ENCODE assay signal across 8 cellular contexts in the genomic region with DNA sequence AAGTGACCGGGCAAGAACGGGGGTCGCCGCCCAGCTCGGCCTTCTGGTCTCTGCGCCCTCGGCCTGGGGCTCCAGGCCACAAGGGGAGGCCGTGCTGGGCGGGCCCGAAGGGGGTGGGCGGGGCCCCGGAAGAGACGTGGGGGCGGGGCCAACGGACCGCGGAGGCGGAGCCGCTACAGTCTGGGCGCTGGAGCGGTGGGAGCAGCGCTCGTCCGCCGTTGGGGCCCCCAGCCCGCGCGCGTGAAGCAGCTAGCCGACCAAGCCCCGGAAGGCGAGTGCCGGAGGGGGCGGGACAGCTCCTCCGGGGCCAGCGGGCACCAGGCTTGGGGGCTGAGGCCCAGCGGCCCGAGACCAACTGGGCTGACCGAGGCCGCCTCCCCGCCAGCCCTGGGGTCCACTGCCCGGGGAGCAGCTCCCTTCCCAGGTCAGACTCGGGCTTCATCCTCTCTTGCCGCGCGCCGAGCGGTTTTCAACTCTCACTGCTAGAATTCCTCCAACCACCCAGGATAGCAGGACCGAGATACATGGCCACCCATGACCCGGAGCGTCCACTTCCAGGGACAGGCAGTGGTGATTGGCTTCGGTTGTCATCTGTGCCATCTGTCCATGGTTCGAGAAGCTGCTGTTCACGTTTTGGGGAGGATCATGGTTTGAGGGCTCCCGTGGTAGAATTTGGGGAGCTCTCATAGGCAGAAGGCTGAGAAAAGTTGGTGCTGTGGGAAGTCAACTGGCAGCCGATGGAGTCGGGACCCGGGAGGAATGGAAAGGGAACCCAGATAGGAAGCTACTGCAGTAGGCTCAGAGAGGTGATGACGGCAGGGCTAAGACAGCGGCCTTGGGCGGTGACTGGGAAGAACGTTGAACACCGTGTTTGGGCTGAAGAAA. TPM values are rescaled to one million over a fixed set of nuclear protein-coding genes. Genes with fewer than 3 reads are reported as not detected.
DNase-seq lines count a peak whose midpoint lies in the region; ATAC-seq and TF ChIP-seq lines count a peak whose summit lies in the region.

No MANE protein-coding gene starts in this region.

- DNase-seq in DMS 273 (lab: John Stamatoyannopoulos, UW; ENCODE audit: unreplicated experiment) (peak; percentile 91), IMR-90 (peak; percentile 61), SHP77 (lab: John Stamatoyannopoulos, UW) (peak; percentile 76 to 89), activated gamma-delta T cell treated with Interleukin-2 at 50 U/mL for 16 hours (peak; percentile 79), foreskin fibroblast (peak; percentile 55 to 84)
- peak; percentile 77 to 80 for DNase-seq in stimulated activated naive CD8-positive, alpha-beta T cell treated with anti-CD3 and anti-CD28 coated beads, Interleukin-15, amount 100 ng/mL, for 72 hours

- CTCF ChIA-PET in IMR-90 (lab: Yijun Ruan, JAX) = interaction anchor here (0.7 to 0.9 kb wide), 2 partner anchors 10 to 158 kb away, joined by 3 read pairs; no protein-coding TSS in a partner anchor

- H2AFZ ChIP-seq in IMR-90 (replicated peaks; ENCODE audit: low read length, poor library complexity) (peak overlapping the region; percentile 97), neural cell (ENCODE audit: low read depth, low read length) (no peak overlapping the region)

- no peaks in the 10 kb centered on the region for H3K9me2 ChIP-seq in neural cell (ENCODE audit: insufficient read depth, low read length)

- peak overlapping the region; percentile 93 for H2AK9ac ChIP-seq in IMR-90 (replicated peaks; ENCODE audit: low read depth, low read length, poor library complexity)

- TF ChIP-seq EP300 in neural cell (conservative IDR thresholded peaks at IDR 0.05; ENCODE audit: poor library complexity, severe bottlenecking) = no peak

- peak overlapping the region; percentile 79; the same call in 2 of the 3 replicates for H2BK15ac ChIP-seq in IMR-90 (ENCODE audit: low read depth, low read length)

- peak overlapping the region; percentile 93 for H4K91ac ChIP-seq in IMR-90 (ENCODE audit: insufficient read depth, low read depth, low read length)

- ATAC-seq in GM21515 (IDR thresholded peaks at IDR 0.05; ENCODE audit: unreplicated experiment) (peak; percentile 85), IMR-90 (ENCODE audit: low read depth) (peak; percentile 98)
- peak; percentile 96 for ATAC-seq in stimulated activated naive CD8-positive, alpha-beta T cell treated with anti-CD3 and anti-CD28 coated beads, Interleukin-15, amount 100 ng/mL, for 72 hours

- intact Hi-C loops in IMR-90 (cut with micrococcal nuclease) = loop anchor here (1.0 kb wide), 1 partner anchor 42 kb away; no protein-coding TSS in a partner anchor

- peaks cover 8% of the 10 kb centered on the region for H3K4me1 ChIP-seq in IMR-90 (ENCODE audit: control insufficient read depth, insufficient read depth, low read length)

- peak overlapping the region; percentile 79 for H2BK120ac ChIP-seq in IMR-90 (ENCODE audit: low read depth, low read length)

- peaks cover 43% of the 10 kb centered on the region for H3K4me1 Mint-ChIP-seq in stimulated activated naive CD8-positive, alpha-beta T cell treated with anti-CD3 and anti-CD28 coated beads, Interleukin-15, amount 100 ng/mL, for 72 hours

- no peaks in the 10 kb centered on the region for H3K27me3 Mint-ChIP-seq in stimulated activated naive CD8-positive, alpha-beta T cell treated with anti-CD3 and anti-CD28 coated beads, Interleukin-15, amount 100 ng/mL, for 72 hours

- H3K4ac ChIP-seq in IMR-90 (ENCODE audit: low read depth, low read length) = peak overlapping the region; percentile 94

- peak overlapping the region; percentile 70 for H3K9ac ChIP-seq in IMR-90 (ENCODE audit: low read depth, low read length)
- no peak overlapping the region for H3K9ac ChIP-seq in neural cell (ENCODE audit: low read length)

- TF ChIP-seq POLR2A in IMR-90 (IDR thresholded peaks at IDR 0.05; ENCODE audit: low read depth, low read length) = peak; percentile 49; the same call in 1 of the 2 replicates

- no peaks in the 10 kb centered on the region for H3F3A ChIP-seq in neural cell (ENCODE audit: insufficient read depth, low read length, poor library complexity, severe bottlenecking)

- no TSS peak for BruUV-seq in IMR-90 (replicated peaks; lab: Mats Ljungman, UMichigan)

- H3K56ac ChIP-seq in IMR-90 (ENCODE audit: extremely low read depth, insufficient read depth, low read length) = peak overlapping the region; percentile 54; the same call in 1 of the 2 replicates

- TF ChIP-seq RAD21 in IMR-90 (IDR thresholded peaks at IDR 0.05; ENCODE audit: low read length) = no peak
- no peak for TF ChIP-seq RAD21 in neural cell (conservative IDR thresholded peaks at IDR 0.05)

- peak overlapping the region; percentile 94 for H4K5ac ChIP-seq in IMR-90 (ENCODE audit: low read depth, low read length)

- H3K18ac ChIP-seq in IMR-90 (ENCODE audit: low read depth, low read length) = peak overlapping the region; percentile 65

- in situ Hi-C loops in IMR-90 (cut with MboI; ENCODE audit: low sequenced_read_pairs) = no loop called here

- peak overlapping the region; percentile 90 for H2AK5ac ChIP-seq in IMR-90 (ENCODE audit: low read depth, low read length)

- H3K27me3 ChIP-seq in IMR-90 (ENCODE audit: control insufficient read depth, insufficient read depth, low read length) (no peaks in the 10 kb centered on the region), neural cell (ENCODE audit: insufficient read depth, low read depth, low read length) (peaks cover 4% of the 10 kb centered on the region)

- H3K4me3 ChIP-seq in IMR-90 (ENCODE audit: insufficient read depth, low read depth, low read length) (peak overlapping the region; percentile 49), foreskin fibroblast (ENCODE audit: low read depth in 1 of 2, low read length in 2 of 2) (peak overlapping the region; percentile 54 to 79), neural cell (ENCODE audit: low read length) (peak overlapping the region; percentile 59)

- peak overlapping the region; percentile 96 for H3K14ac ChIP-seq in IMR-90 (replicated peaks; ENCODE audit: low read depth, low read length)

- H3K79me2 ChIP-seq in neural cell (replicated peaks; ENCODE audit: insufficient read depth, low read length) = no peaks in the 10 kb centered on the region

- H2BK20ac ChIP-seq in IMR-90 (ENCODE audit: low read depth, low read length) = peak overlapping the region; percentile 12

- H2BK5ac ChIP-seq in IMR-90 (ENCODE audit: low read depth, low read length, poor library complexity, severe bottlenecking) = peak overlapping the region; percentile 61

- dilution Hi-C loops in IMR-90 (cut with HindIII; ENCODE audit: low sequenced_read_pairs, unreplicated experiment) = no loop called here

- peak overlapping the region; percentile 84 to 96 for H4K8ac ChIP-seq in IMR-90 (ENCODE audit: low read depth in 2 of 2, low read length in 2 of 2)

- peaks cover 3 to 8% of the 10 kb centered on the region in 2 experiments; a peak in 2 of 4 replicates for H3K79me1 ChIP-seq in IMR-90 (ENCODE audit: low read depth in 1 of 2, low read length in 2 of 2)

- POLR2A ChIA-PET in IMR-90 (lab: Charles Lee; ENCODE audit: unreplicated experiment) = no interaction called here

- no peaks in the 10 kb centered on the region for H3K9me3 ChIP-seq in IMR-90 (ENCODE audit: control insufficient read depth, insufficient read depth, low read length)
- no peaks in the 10 kb centered on the region for H3K9me3 ChIP-seq in neural cell (ENCODE audit: low read length)

- no peak for TF ChIP-seq CTCF in IMR-90 (conservative IDR thresholded peaks at IDR 0.05; ENCODE audit: low read depth, low read length)
- no peak for TF ChIP-seq CTCF in foreskin fibroblast (IDR thresholded peaks at IDR 0.05; ENCODE audit: low read depth, low read length)
- TF ChIP-seq CTCF in neural cell (IDR thresholded peaks at IDR 0.05; ENCODE audit: poor library complexity, severe bottlenecking) = no peak

- H3K4me2 ChIP-seq in IMR-90 (ENCODE audit: low read depth, low read length) = peak overlapping the region; percentile 79
- no peak overlapping the region for H3K4me2 ChIP-seq in neural cell (ENCODE audit: low read length)

- H3K27ac ChIP-seq in IMR-90 (ENCODE audit: insufficient read depth, low read length) (peak overlapping the region; percentile 65), neural cell (ENCODE audit: low read length) (no peak overlapping the region)

- H3K23ac ChIP-seq in IMR-90 (ENCODE audit: low read depth, low read length) = peak overlapping the region; percentile 97

- 5% methylated on average over 25 of the region's 63 CpGs; no CpG with 5 or more reads in 1 of the 2 experiments for WGBS in IMR-90 (ENCODE audit: extremely low coverage in 2 of 2, insufficient read length in 1 of 2), 2 experiments

- H3K27ac Mint-ChIP-seq in stimulated activated naive CD8-positive, alpha-beta T cell treated with anti-CD3 and anti-CD28 coated beads, Interleukin-15, amount 100 ng/mL, for 72 hours = peak overlapping the region; percentile 95 to 98

- peak overlapping the region; percentile 79 to 89 for H3K4me3 Mint-ChIP-seq in stimulated activated naive CD8-positive, alpha-beta T cell treated with anti-CD3 and anti-CD28 coated beads, Interleukin-15, amount 100 ng/mL, for 72 hours

- peaks cover 14% of the 10 kb centered on the region for H3K9me1 ChIP-seq in IMR-90 (ENCODE audit: insufficient read depth, low read length)

- H4K20me1 ChIP-seq in IMR-90 (ENCODE audit: insufficient read depth, low read length) (no peaks in the 10 kb centered on the region; the same call in 1 of the 2 replicates), neural cell (ENCODE audit: insufficient read depth) (no peaks in the 10 kb centered on the region)

- no peaks in the 10 kb centered on the region for H3K36me3 ChIP-seq in IMR-90 (ENCODE audit: control insufficient read depth, insufficient read depth, low read length)
- H3K36me3 ChIP-seq in neural cell (ENCODE audit: insufficient read depth, low read length) = no peaks in the 10 kb centered on the region

- H3K9me3 Mint-ChIP-seq in stimulated activated naive CD8-positive, alpha-beta T cell treated with anti-CD3 and anti-CD28 coated beads, Interleukin-15, amount 100 ng/mL, for 72 hours = no peaks in the 10 kb centered on the region

TF ChIP-seq in IMR-90, 13 proteins besides CTCF, POLR2A, EP300 and RAD21 (continues in another document):
- no peak for TF ChIP-seq SMC3 (IDR thresholded peaks at IDR 0.05; ENCODE audit: low read depth, low read length)

TF ChIP-seq in neural cell, 6 proteins besides CTCF, POLR2A, EP300 and RAD21 (continues in another document):
- TF ChIP-seq EZH2 (IDR thresholded peaks at IDR 0.05; ENCODE audit: borderline replicate concordance, insufficient read depth, low read length, poor library complexity, severe bottlenecking) (no peak), POLR2AphosphoS5 (IDR thresholded peaks at IDR 0.05) (no peak)

RNA-seq across cellular contexts. Expression of a gene that starts 44.6 kb away (rescaled TPM):
- total RNA-seq in IMR-90 (2012; rRNA removed) = 60.0 and 60.4 TPM in 2 replicates
- polyA plus RNA-seq in IMR-90 (2012; rRNA removed) (30.5 and 33.1 TPM in 2 replicates), neural cell (45.5 and 62.1 TPM in 2 replicates)
- polyA plus RNA-seq in IMR-90 (2012; cell fraction: cytosol; rRNA removed) = 19.3 and 26.9 TPM in 2 replicates
- polyA plus RNA-seq in IMR-90 (2012; cell fraction: nucleus; rRNA removed; ENCODE audit: low replicate concordance) = 12.0 and 37.3 TPM in 2 replicates
- polyA minus RNA-seq in neural cell = 44.6 and 48.4 TPM in 2 replicates

RNA-seq across cellular contexts. Expression of a gene that starts 51.8 kb away (rescaled TPM):
- total RNA-seq in IMR-90 (2012; rRNA removed) = 27.6 and 29.4 TPM in 2 replicates
- polyA plus RNA-seq in IMR-90 (2012; rRNA removed) = 60.1 and 65.0 TPM in 2 replicates
- polyA plus RNA-seq in IMR-90 (2012; cell fraction: cytosol; rRNA removed) = 40.0 and 40.7 TPM in 2 replicates
- 81.6 and 132 TPM in 2 replicates for polyA plus RNA-seq in IMR-90 (2012; cell fraction: nucleus; rRNA removed; ENCODE audit: low replicate concordance)
- polyA plus RNA-seq in neural cell = 16.6 and 24.1 TPM in 2 replicates
- 28.0 and 36.3 TPM in 2 replicates for polyA minus RNA-seq in neural cell
